Comparison of ENCODE assay signal across 10 cellular contexts in genomic region chr19:2081873-2082810, GRCh38. TPM values are rescaled to one million over a fixed set of nuclear protein-coding genes. Genes with fewer than 3 reads are reported as not detected.
DNase-seq lines count a peak whose midpoint lies in the region; ATAC-seq and TF ChIP-seq lines count a peak whose summit lies in the region.
"Had no signal": no experiment of that assay in that cellular context is flagged by ENCODE, and none has a peak within 500 bp of the region (broad histone marks: within the 10 kb centered on the region; RNA-seq: fewer than 3 reads in every experiment).

No MANE protein-coding gene starts in this region.

- intact Hi-C loops in esophagus squamous epithelium (cut with DNase I) (no loop called here), stomach (cut with DNase I; ENCODE audit: low total_unique reads) (no loop called here)

- H3K27me3 Mint-ChIP-seq in HFFc6 (ENCODE audit: insufficient read depth), result peaks cover 6% of the 10 kb centered on the region

- no peak overlapping the region for H3K27ac Mint-ChIP-seq in HFFc6

- DNase-seq in activated CD4-positive, alpha-beta T cell treated with anti-CD3 and anti-CD28 coated beads for 48 hours, result peak; percentile 58
- DNase-seq in activated CD4-positive, alpha-beta T cell treated with anti-CD3 and anti-CD28 coated beads, Interleukin-2, amount 50 U/mL, for 4 hours, result no peak
- DNase-seq in UCSD-AML1 (lab: John Stamatoyannopoulos, UW; ENCODE audit: unreplicated experiment) (peak; percentile 30), esophagus squamous epithelium (lab: John Stamatoyannopoulos, UW) (no peak), stomach (peak; percentile 50), HFFc6 (no peak), smooth muscle cell (lab: John Stamatoyannopoulos, UW; ENCODE audit: unreplicated experiment) (no peak)

- no peak for ATAC-seq in GM21717 (IDR thresholded peaks at IDR 0.05; ENCODE audit: unreplicated experiment)
- ATAC-seq: K562 had no signal

- peaks cover 52% of the 10 kb centered on the region for H4K20me1 ChIP-seq in smooth muscle cell (ENCODE audit: low read depth)

- H3K27ac ChIP-seq in esophagus squamous epithelium (peak overlapping the region; percentile 21 to 99 (median 69)), stomach (peak overlapping the region; percentile 28 to 100 (median 74)), smooth muscle cell (ENCODE audit: low read depth) (no peak overlapping the region)
- H3K27ac ChIP-seq: thoracic aorta had no signal

- peaks cover 3% of the 10 kb centered on the region; the same call in 1 of the 2 replicates for H3K4me1 Mint-ChIP-seq in HFFc6 (ENCODE audit: low read depth)

- TF ChIP-seq CTCF in esophagus squamous epithelium (IDR thresholded peaks at IDR 0.05) (no peak), stomach (IDR thresholded peaks at IDR 0.05) (no peak), HFFc6 (IDR thresholded peaks at IDR 0.05) (no peak), smooth muscle cell (IDR thresholded peaks at IDR 0.05; ENCODE audit: borderline replicate concordance, insufficient read depth, poor library complexity, severe bottlenecking) (no peak)

- peaks cover 18 to 76% (median 21%) of the 10 kb centered on the region in 3 donors for H3K36me3 ChIP-seq in esophagus squamous epithelium
- peaks cover 38 to 78% (median 77%) of the 10 kb centered on the region in 4 donors for H3K36me3 ChIP-seq in stomach
- no peaks in the 10 kb centered on the region for H3K36me3 ChIP-seq in smooth muscle cell (ENCODE audit: low read depth)

- 64 to 75% methylated on average over 12 to 16 of the region's 30 CpGs for WGBS in esophagus squamous epithelium, 2 donors
- WGBS in stomach, 5 donors, result 76 to 84% (median 82%) methylated on average over 17 to 30 of the region's 30 CpGs
- 95% methylated on average over 30 of the region's 30 CpGs for WGBS in smooth muscle cell (ENCODE audit: low lambda C conversion rate)

- TF ChIP-seq POLR2A in esophagus squamous epithelium (IDR thresholded peaks at IDR 0.05) (peak in 1 of 4 donors; percentile 5), stomach (IDR thresholded peaks at IDR 0.05) (no peak)

- TF ChIP-seq EP300 in stomach (IDR thresholded peaks at IDR 0.05), result no peak

- peaks cover 4% of the 10 kb centered on the region for H3K36me3 Mint-ChIP-seq in HFFc6 (ENCODE audit: low read depth)

- H3F3A ChIP-seq in smooth muscle cell (ENCODE audit: low read depth), result no peaks in the 10 kb centered on the region

- H3K27me3 ChIP-seq in esophagus squamous epithelium, result no peaks in the 10 kb centered on the region
- H3K27me3 ChIP-seq in stomach, result no peaks in the 10 kb centered on the region
- no peaks in the 10 kb centered on the region for H3K27me3 ChIP-seq in smooth muscle cell (ENCODE audit: low read depth)

- H3K4me1 ChIP-seq in esophagus squamous epithelium (peaks cover 30 to 80% (median 42%) of the 10 kb centered on the region in 3 donors), stomach (peaks cover 14 to 74% (median 37%) of the 10 kb centered on the region in 4 donors), smooth muscle cell (ENCODE audit: low read depth) (no peaks in the 10 kb centered on the region)

- H3K9ac ChIP-seq in smooth muscle cell (ENCODE audit: low read depth), result no peak overlapping the region

- no peak overlapping the region for H3K4me2 ChIP-seq in smooth muscle cell

- no peaks in the 10 kb centered on the region for H3K9me3 ChIP-seq in esophagus squamous epithelium
- H3K9me3 ChIP-seq in stomach, result no peaks in the 10 kb centered on the region
- no peaks in the 10 kb centered on the region for H3K9me3 ChIP-seq in smooth muscle cell (replicated peaks; ENCODE audit: low read depth)
- H3K9me3 ChIP-seq: thoracic aorta had no signal

- no peak overlapping the region for H2AFZ ChIP-seq in smooth muscle cell (ENCODE audit: low read depth)

- H3K4me3 Mint-ChIP-seq in HFFc6, result no peak overlapping the region

- H3K79me2 ChIP-seq in smooth muscle cell (ENCODE audit: low read depth), result peaks cover 20% of the 10 kb centered on the region

- H3K4me3 ChIP-seq in esophagus squamous epithelium (peak overlapping the region in 3 of 4 donors; percentile 24 to 55 (median 34)), stomach (peak overlapping the region; percentile 4 to 44 (median 40)), smooth muscle cell (no peak overlapping the region)
- H3K4me3 ChIP-seq: K562 had no signal

- H3K9me3 Mint-ChIP-seq in HFFc6, result no peaks in the 10 kb centered on the region

RNA-seq across cellular contexts. Expression of gene MOB3A, which starts 14.0 kb away (rescaled TPM):
- total RNA-seq in esophagus squamous epithelium (10 to 100 TPM; 22.9 to 26.9 (median 23.6) TPM), stomach (100 to 1,000 TPM in 2 of 5 donors, 10 to 100 TPM in 2, 1 to 10 TPM in 1; 9.9 to 181 (median 41.4) TPM), smooth muscle cell (11.2 and 13.5 TPM in 2 replicates)
- polyA plus RNA-seq in stomach (10 to 100 TPM; 12.6 to 17.4 (median 14.1) TPM), smooth muscle cell (23.8 and 32.9 TPM in 2 replicates)
- 10 to 100 TPM; 47.1 to 52.6 (median 51.2) TPM for total RNA-seq in HFFc6 (2021; fragmentation: NEBNext Ultra II Directional; extraction: Animal tissue kit (Norgen Biotek cat#: 25700))

RNA-seq across cellular contexts. Expression of gene IZUMO4, which starts 14.6 kb away (rescaled TPM):
- total RNA-seq in esophagus squamous epithelium (10 to 100 TPM in 1 of 4 donors, 1 to 10 TPM in 2, not detected in 1; 3.0 to 11.4 (median 3.2) TPM), stomach (1 to 10 TPM in 2 of 5 donors, not detected in 3; 3.5 to 7.5 TPM), smooth muscle cell (1.6 and 1.8 TPM in 2 replicates)
- polyA plus RNA-seq in stomach (10 to 100 TPM in 1 of 3 donors, 1 to 10 TPM in 2; 8.1 to 22.3 (median 9.6) TPM), smooth muscle cell (0.48 and 0.58 TPM in 2 replicates)
- 1 to 10 TPM in 5 of 6 experiments, under 1 TPM in 1; 0.68 to 1.9 (median 1.5) TPM for total RNA-seq in HFFc6 (2021; fragmentation: NEBNext Ultra II Directional; extraction: Animal tissue kit (Norgen Biotek cat#: 25700))

RNA-seq across cellular contexts. Expression of gene MKNK2, which starts 31.1 kb away (rescaled TPM):
- total RNA-seq in esophagus squamous epithelium, result 100 to 1,000 TPM; 147 to 300 (median 189) TPM
- total RNA-seq in stomach, result 100 to 1,000 TPM in 2 of 5 donors, 10 to 100 TPM in 3; 38.7 to 192 (median 83.9) TPM
- 100 to 1,000 TPM; 102 to 164 (median 130) TPM for polyA plus RNA-seq in stomach
- 10 to 100 TPM; 61.5 to 82.9 (median 65.2) TPM for total RNA-seq in HFFc6 (2021; fragmentation: NEBNext Ultra II Directional; extraction: Animal tissue kit (Norgen Biotek cat#: 25700))
- 30.1 and 43.6 TPM in 2 replicates for total RNA-seq in smooth muscle cell
- polyA plus RNA-seq in smooth muscle cell, result 44.7 and 80.1 TPM in 2 replicates

Comparison
In these comparisons a context has a peak if more than half of its experiments do, and no peak if none do; other contexts are left out.
1. DNase-seq: peak in activated CD4-positive, alpha-beta T cell treated with anti-CD3 and anti-CD28 coated beads for 48 hours (single experiment), UCSD-AML1 (single experiment) and stomach (single experiment); none in activated CD4-positive, alpha-beta T cell treated with anti-CD3 and anti-CD28 coated beads, Interleukin-2, amount 50 U/mL, for 4 hours (0 of 2), esophagus squamous epithelium (single experiment), HFFc6 (single experiment) and smooth muscle cell (single experiment).